Comparison of ENCODE assay signal across 1 cellular context in genomic region chr12:88418856-88419497, GRCh38.
TF ChIP-seq lines count a peak whose summit lies in the region.

No MANE protein-coding gene starts in this region.

TF ChIP-seq in SK-N-SH treated with all-trans-retinoic acid at 6 μM for 48 hours, 23 proteins besides CTCF, POLR2A, EP300 and RAD21 (continued from another document):
- TF ChIP-seq TSHZ2 (CRISPR knock-in tag; IDR thresholded peaks at IDR 0.05) (no peak), ZNF565 (CRISPR knock-in tag; conservative IDR thresholded peaks at IDR 0.05; ENCODE audit: low read depth) (no peak), GLIS3 (CRISPR knock-in tag; IDR thresholded peaks at IDR 0.05) (no peak)
TF ChIP-seq in SK-N-SH treated with all-trans-retinoic acid at 6 μM for 48 hours: peak in this region for 0.
